13 cellular contexts compared by ENCODE assay signal in genomic region chr3:29513236-29513635, GRCh38.
DNase-seq lines count a peak whose midpoint lies in the region; FAIRE-seq and TF ChIP-seq lines count a peak whose summit lies in the region.
"Had no signal": no experiment of that assay in that cellular context is flagged by ENCODE, and none has a peak within 500 bp of the region (broad histone marks: within the 10 kb centered on the region; RNA-seq: fewer than 3 reads in every experiment).

No MANE protein-coding gene starts in this region.

- peak overlapping the region in 6 of 11 experiments; percentile 9 to 66 (median 51); a peak in 9 of 22 replicates for H3K27ac ChIP-seq in BLaER1 treated with 17β-estradiol and CSF1 and Interleukin-3, amounts not matched to agents 10 nM and 100 nM
- H3K27ac ChIP-seq in OCI-LY1 (ENCODE audit: low read depth, low read length, poor library complexity, severe bottlenecking), result no peak overlapping the region
- H3K27ac ChIP-seq in endothelial cell of umbilical vein (ENCODE audit: insufficient read depth, low read depth, low read length), result peak overlapping the region; percentile 66
- H3K27ac ChIP-seq in neural progenitor cell, result no peak overlapping the region
- H3K27ac ChIP-seq: SJSA1 had no signal

- no peaks in the 10 kb centered on the region for H4K20me1 ChIP-seq in BLaER1 treated with 17β-estradiol and CSF1 and Interleukin-3, amounts not matched to agents 10 nM and 100 nM
- H4K20me1 ChIP-seq in OCI-LY1 (ENCODE audit: insufficient read depth, low read length) (no peaks in the 10 kb centered on the region), endothelial cell of umbilical vein (replicated peaks; ENCODE audit: control insufficient read depth, extremely low read depth, insufficient read depth, low read length) (no peaks in the 10 kb centered on the region), neural progenitor cell (ENCODE audit: low read depth) (no peaks in the 10 kb centered on the region)

- H3K27me3 Mint-ChIP-seq in neural progenitor cell (ENCODE audit: insufficient read depth, low read depth) (no peaks in the 10 kb centered on the region), immature natural killer cell (ENCODE audit: low read depth in 3 of 3) (no peaks in the 10 kb centered on the region)

- CTCF ChIA-PET in endothelial cell of umbilical vein (lab: Charles Lee), result interaction anchor here (1.4 kb wide), 1 partner anchor 17 kb away, joined by 3 read pairs; no protein-coding TSS in a partner anchor

- no TSS peak for BruUV-seq in endothelial cell of umbilical vein (replicated peaks; lab: Mats Ljungman, UMichigan)

- H3K4me1 Mint-ChIP-seq in neural progenitor cell (peaks cover 7% of the 10 kb centered on the region), immature natural killer cell (no peaks in the 10 kb centered on the region)

- H3K36me3 ChIP-seq in BLaER1 treated with 17β-estradiol and CSF1 and Interleukin-3, amounts not matched to agents 10 nM and 100 nM, result no peaks in the 10 kb centered on the region
- H3K36me3 ChIP-seq in OCI-LY1 (ENCODE audit: insufficient read depth, low read length) (no peaks in the 10 kb centered on the region; the same call in 1 of the 2 replicates), endothelial cell of umbilical vein (ENCODE audit: control insufficient read depth in 2 of 2, extremely low read depth in 1 of 2, insufficient read depth in 2 of 2, low read length in 2 of 2) (no peaks in the 10 kb centered on the region), neural progenitor cell (no peaks in the 10 kb centered on the region)
- H3K36me3 ChIP-seq: SJSA1 had no signal

- no peaks in the 10 kb centered on the region for H3K9me2 ChIP-seq in OCI-LY1 (ENCODE audit: low read depth, low read length)

- H3K27ac Mint-ChIP-seq in neural progenitor cell (peak overlapping the region; percentile 38), immature natural killer cell (no peak overlapping the region)
- H3K27ac Mint-ChIP-seq: activated naive CD4-positive, alpha-beta T cell treated with anti-CD3 and anti-CD28 coated beads for 36 hours; stimulated activated naive CD8-positive, alpha-beta T cell treated with anti-CD3 and anti-CD28 coated beads, Interleukin-15, Interleukin-2, amounts not matched to agents 100 ng/mL and 50 ng/mL, for 24 hours had no signal

- H3K36me3 Mint-ChIP-seq in neural progenitor cell (no peaks in the 10 kb centered on the region), immature natural killer cell (no peaks in the 10 kb centered on the region)

- peak; percentile 61 for FAIRE-seq in endothelial cell of umbilical vein (lab: Jason Lieb, UNC)

- H3K79me2 ChIP-seq in OCI-LY1 (ENCODE audit: insufficient read depth, low read length) (no peaks in the 10 kb centered on the region), endothelial cell of umbilical vein (ENCODE audit: control insufficient read depth, insufficient read depth, low read length) (no peaks in the 10 kb centered on the region), neural progenitor cell (ENCODE audit: low read depth) (no peaks in the 10 kb centered on the region)

- H3K9me1 ChIP-seq in endothelial cell of umbilical vein (replicated peaks; ENCODE audit: control insufficient read depth, extremely low read depth, insufficient read depth, low read length), result no peaks in the 10 kb centered on the region

- TF ChIP-seq CTCF in OCI-LY1 (IDR thresholded peaks at IDR 0.05; ENCODE audit: low read length) (no peak), endothelial cell of umbilical vein (IDR thresholded peaks at IDR 0.05; ENCODE audit: extremely low read depth in 1 of 2, insufficient read depth in 1 of 2, low read depth in 1 of 2, low read length in 2 of 2) (no peak), neural progenitor cell (IDR thresholded peaks at IDR 0.05) (no peak)

- TF ChIP-seq POLR2A in endothelial cell of umbilical vein (IDR thresholded peaks at IDR 0.05; ENCODE audit: low read depth, low read length), result peak; percentile 65

- H3K9ac ChIP-seq in BLaER1 treated with 17β-estradiol and CSF1 and Interleukin-3, amounts not matched to agents 10 nM and 100 nM, result no peak overlapping the region
- H3K9ac ChIP-seq in OCI-LY1 (ENCODE audit: low read length), result no peak overlapping the region
- H3K9ac ChIP-seq in endothelial cell of umbilical vein (replicated peaks; ENCODE audit: extremely low read depth, insufficient read depth, low read length), result peak overlapping the region; percentile 63
- no peak overlapping the region for H3K9ac ChIP-seq in neural progenitor cell

- no peaks in the 10 kb centered on the region for H3K9me3 Mint-ChIP-seq in neural progenitor cell
- H3K9me3 Mint-ChIP-seq in immature natural killer cell, result peaks cover 0 to 21% (median 2%) of the 10 kb centered on the region in 6 donors
- H3K9me3 Mint-ChIP-seq: activated naive CD4-positive, alpha-beta T cell treated with anti-CD3 and anti-CD28 coated beads for 36 hours had no signal

- H2AFZ ChIP-seq in OCI-LY1 (ENCODE audit: low read length), result no peak overlapping the region
- peak overlapping the region; percentile 11 for H2AFZ ChIP-seq in endothelial cell of umbilical vein (ENCODE audit: low read depth, low read length)
- H2AFZ ChIP-seq in neural progenitor cell (replicated peaks), result no peak overlapping the region

- POLR2A ChIA-PET in endothelial cell of umbilical vein (lab: Charles Lee), result no interaction called here

- intact Hi-C loops in endothelial cell of umbilical vein (cut with micrococcal nuclease), result loop anchor here (1.0 kb wide), 3 partner anchors 12 to 231 kb away; no protein-coding TSS in a partner anchor

- H3F3A ChIP-seq in OCI-LY1 (ENCODE audit: insufficient read depth, low read length), result no peaks in the 10 kb centered on the region
- no peaks in the 10 kb centered on the region for H3F3A ChIP-seq in neural progenitor cell (ENCODE audit: low read depth)

- no peak overlapping the region for H3K4me3 ChIP-seq in BLaER1 treated with 17β-estradiol and CSF1 and Interleukin-3, amounts not matched to agents 10 nM and 100 nM
- no peak overlapping the region for H3K4me3 ChIP-seq in OCI-LY1 (ENCODE audit: low read depth, low read length, poor library complexity, severe bottlenecking)
- peak overlapping the region; percentile 1 to 51 (median 14) for H3K4me3 ChIP-seq in endothelial cell of umbilical vein (replicated peaks in 1 of 3; ENCODE audit: insufficient read depth in 1 of 3, low read depth in 1 of 3, low read length in 3 of 3)
- H3K4me3 ChIP-seq in neural progenitor cell, result no peak overlapping the region
- H3K4me3 ChIP-seq: SJSA1 had no signal

- peak overlapping the region in 8 of 11 experiments; percentile 36 to 79 (median 62); a peak in 16 of 22 replicates for H3K4me2 ChIP-seq in BLaER1 treated with 17β-estradiol and CSF1 and Interleukin-3, amounts not matched to agents 10 nM and 100 nM
- H3K4me2 ChIP-seq in OCI-LY1 (ENCODE audit: low read length), result peak overlapping the region; percentile 42
- H3K4me2 ChIP-seq in endothelial cell of umbilical vein (ENCODE audit: insufficient read depth, low read length), result peak overlapping the region; percentile 83
- no peak overlapping the region for H3K4me2 ChIP-seq in neural progenitor cell

- dilution Hi-C loops in endothelial cell of umbilical vein (cut with MboI; ENCODE audit: extremely low pct_ligation_motif_present, low sequenced_read_pairs), result no loop called here

- no peak overlapping the region for H3K4me3 Mint-ChIP-seq in neural progenitor cell
- H3K4me3 Mint-ChIP-seq in immature natural killer cell, result no peak overlapping the region
- H3K4me3 Mint-ChIP-seq: activated naive CD4-positive, alpha-beta T cell treated with anti-CD3 and anti-CD28 coated beads for 36 hours; stimulated activated naive CD8-positive, alpha-beta T cell treated with anti-CD3 and anti-CD28 coated beads, Interleukin-15, Interleukin-2, amounts not matched to agents 100 ng/mL and 50 ng/mL, for 24 hours had no signal

- DNase-seq in endothelial cell of umbilical vein (ENCODE audit: low read depth, low spot score), result peak; percentile 82
- DNase-seq in neural progenitor cell (ENCODE audit: low spot score), result no peak
- DNase-seq in NCI-H345 (lab: John Stamatoyannopoulos, UW), result no peak
- DNase-seq in kidney glomerular epithelial cell (lab: John Stamatoyannopoulos, UW), result no peak
- no peak for DNase-seq in activated naive CD4-positive, alpha-beta T cell treated with anti-CD3 and anti-CD28 coated beads, Interleukin-2, amount 50 U/mL, for 16 hours
- no peak for DNase-seq in immature natural killer cell
- DNase-seq: activated CD4-positive, alpha-beta T cell treated with anti-CD3 and anti-CD28 coated beads, Interleukin-2, amount 50 U/mL, for 1 hour; activated naive CD4-positive, alpha-beta T cell treated with anti-CD3 and anti-CD28 coated beads for 36 hours; effector memory CD4-positive, alpha-beta T cell had no signal

- H3K4me1 ChIP-seq in BLaER1 treated with 17β-estradiol and CSF1 and Interleukin-3, amounts not matched to agents 10 nM and 100 nM, result peaks cover 19 to 34% (median 32%) of the 10 kb centered on the region in 10 experiments; a peak in 19 of 20 replicates
- peaks cover 53% of the 10 kb centered on the region for H3K4me1 ChIP-seq in OCI-LY1 (ENCODE audit: insufficient read depth, low read length, severe bottlenecking)
- peaks cover 40% of the 10 kb centered on the region for H3K4me1 ChIP-seq in endothelial cell of umbilical vein (ENCODE audit: control insufficient read depth, extremely low read depth, insufficient read depth, low read length)
- H3K4me1 ChIP-seq in neural progenitor cell, result no peaks in the 10 kb centered on the region

- H3K9me3 ChIP-seq in BLaER1 treated with 17β-estradiol and CSF1 and Interleukin-3, amounts not matched to agents 10 nM and 100 nM (replicated peaks in 1 of 11), result no peaks in the 10 kb centered on the region
- H3K9me3 ChIP-seq in OCI-LY1 (ENCODE audit: low read length), result peaks cover 3% of the 10 kb centered on the region; the same call in 1 of the 2 replicates
- no peaks in the 10 kb centered on the region for H3K9me3 ChIP-seq in endothelial cell of umbilical vein (replicated peaks; ENCODE audit: control insufficient read depth, insufficient read depth, low read length)
- no peaks in the 10 kb centered on the region for H3K9me3 ChIP-seq in neural progenitor cell (ENCODE audit: low read depth)
- H3K9me3 ChIP-seq: SJSA1 had no signal

- H3K27me3 ChIP-seq in BLaER1 treated with 17β-estradiol and CSF1 and Interleukin-3, amounts not matched to agents 10 nM and 100 nM, result no peaks in the 10 kb centered on the region
- H3K27me3 ChIP-seq in OCI-LY1 (ENCODE audit: insufficient read depth, low read length), result no peaks in the 10 kb centered on the region
- no peaks in the 10 kb centered on the region for H3K27me3 ChIP-seq in endothelial cell of umbilical vein (ENCODE audit: control insufficient read depth in 2 of 2, insufficient read depth in 2 of 2, low read length in 2 of 2)
- H3K27me3 ChIP-seq in neural progenitor cell, result no peaks in the 10 kb centered on the region
- H3K27me3 ChIP-seq: SJSA1 had no signal

TF ChIP-seq in endothelial cell of umbilical vein, 7 proteins besides CTCF, POLR2A, EP300 and RAD21 (continues in another document):
- TF ChIP-seq GATA2 (IDR thresholded peaks at IDR 0.05; ENCODE audit: insufficient read depth, insufficient read length, low read depth, low read length) (peak; percentile 86), EZH2 (IDR thresholded peaks at IDR 0.05; ENCODE audit: borderline replicate concordance, low read depth, low read length, severe bottlenecking) (no peak), JUN (IDR thresholded peaks at IDR 0.05; ENCODE audit: borderline replicate concordance, insufficient read depth, insufficient read length, low read depth) (peak; percentile 34), POLR2AphosphoS5 (IDR thresholded peaks at IDR 0.05; ENCODE audit: insufficient read depth, low read depth, low read length) (peak; percentile 66)

Comparison
In these comparisons a context has a peak if more than half of its experiments do, and no peak if none do; other contexts are left out.
1. H3K27ac ChIP-seq: peak in BLaER1 treated with 17β-estradiol and CSF1 and Interleukin-3, amounts not matched to agents 10 nM and 100 nM (6 of 11) and endothelial cell of umbilical vein (single experiment); none in OCI-LY1 (single experiment) and neural progenitor cell (single experiment).
2. H3K4me3 ChIP-seq: peak in endothelial cell of umbilical vein (3 of 3); none in BLaER1 treated with 17β-estradiol and CSF1 and Interleukin-3, amounts not matched to agents 10 nM and 100 nM (0 of 10), OCI-LY1 (single experiment) and neural progenitor cell (single experiment).